Comparison of ENCODE assay signal across 8 cellular contexts in genomic region chr11:113774174-113774503, GRCh38. TPM values are rescaled to one million over a fixed set of nuclear protein-coding genes. Genes with fewer than 3 reads are reported as not detected.
DNase-seq lines count a peak whose midpoint lies in the region; ATAC-seq, FAIRE-seq and TF ChIP-seq lines count a peak whose summit lies in the region.

No MANE protein-coding gene starts in this region.

- H4K20me1 ChIP-seq in PC-9 (ENCODE audit: insufficient read depth), result no peaks in the 10 kb centered on the region

- FAIRE-seq in pancreas (lab: Jason Lieb, UNC), result peak; percentile 95

- peaks cover 3% of the 10 kb centered on the region; the same call in 1 of the 2 replicates for H3F3A ChIP-seq in PC-9 (ENCODE audit: insufficient read depth, low read depth)

- BruUV-seq in PC-9 (replicated peaks; lab: Mats Ljungman, UMichigan), result no TSS peak

- peak overlapping the region; percentile 34 for H3K27ac ChIP-seq in CD8-positive, alpha-beta memory T cell (ENCODE audit: low read depth, low read length)
- no peak overlapping the region for H3K27ac ChIP-seq in PC-9
- H3K27ac ChIP-seq in pancreas, result peak overlapping the region in 2 of 4 donors; percentile 81 to 86

- H3K4me1 Mint-ChIP-seq in CD8-positive, alpha-beta memory T cell, result peaks cover 24 to 32% (median 30%) of the 10 kb centered on the region in 3 donors
- H3K4me1 Mint-ChIP-seq in endothelial cell (ENCODE audit: unreplicated experiment), result peaks cover 37% of the 10 kb centered on the region

- no peak for TF ChIP-seq POLR2A in lower leg skin (IDR thresholded peaks at IDR 0.05)

- no peak for ATAC-seq in pancreas

- H3K4me2 ChIP-seq in PC-9, result peak overlapping the region; percentile 75

- no peak for DNase-seq in CD8-positive, alpha-beta memory T cell
- DNase-seq in PC-9, result no peak
- no peak for DNase-seq in endothelial cell (ENCODE audit: low spot score)
- no peak for DNase-seq in pancreas
- DNase-seq in cerebellar nuclear complex (lab: John Stamatoyannopoulos, UW), result no peak
- DNase-seq in lower leg skin (ENCODE audit: low spot score in 2 of 2), result no peak
- no peak for DNase-seq in DMS114 treated with DMSO at 0.1 percent for 48 hours (lab: John Stamatoyannopoulos, UW; ENCODE audit: unreplicated experiment)
- no peak for DNase-seq in midbrain (lab: John Stamatoyannopoulos, UW)

- peak overlapping the region; percentile 97 to 99 (median 98) for H3K4me3 Mint-ChIP-seq in CD8-positive, alpha-beta memory T cell
- peak overlapping the region; percentile 99 for H3K4me3 Mint-ChIP-seq in endothelial cell (ENCODE audit: unreplicated experiment)

- POLR2A ChIA-PET in CD8-positive, alpha-beta memory T cell (lab: Charles Lee), result no interaction called here
- POLR2A ChIA-PET in PC-9 (lab: Charles Lee; ENCODE audit: unreplicated experiment), result interaction anchor here (0.7 kb wide), 1 partner anchor 264 kb away, joined by 3 read pairs; no protein-coding TSS in a partner anchor

- H3K27ac Mint-ChIP-seq in CD8-positive, alpha-beta memory T cell, result peak overlapping the region in 7 of 8 donors; percentile 85 to 99 (median 96)
- peak overlapping the region; percentile 93 for H3K27ac Mint-ChIP-seq in endothelial cell (ENCODE audit: unreplicated experiment)

- H3K9me3 Mint-ChIP-seq in CD8-positive, alpha-beta memory T cell, result no peaks in the 10 kb centered on the region
- no peaks in the 10 kb centered on the region for H3K9me3 Mint-ChIP-seq in endothelial cell (ENCODE audit: unreplicated experiment)

- peaks cover 1 to 3% of the 10 kb centered on the region in 2 donors for H3K27me3 Mint-ChIP-seq in CD8-positive, alpha-beta memory T cell
- no peaks in the 10 kb centered on the region for H3K27me3 Mint-ChIP-seq in endothelial cell (ENCODE audit: unreplicated experiment)

- CTCF ChIA-PET in CD8-positive, alpha-beta memory T cell (lab: Charles Lee), result interaction anchor here (1.0 to 1.6 kb wide), 2 partner anchors 8 to 15 kb away, joined by 3 to 6 read pairs; no protein-coding TSS in a partner anchor
- CTCF ChIA-PET in PC-9 (lab: Charles Lee), result no interaction called here

- 0% methylated on average over 1 of the region's 1 CpG for WGBS in pancreas, 2 donors
- 0% methylated on average over 1 of the region's 1 CpG for WGBS in lower leg skin, 2 donors

- peaks cover 25% of the 10 kb centered on the region for H3K79me2 ChIP-seq in PC-9 (ENCODE audit: low read depth)

- H3K9me3 ChIP-seq in CD8-positive, alpha-beta memory T cell (ENCODE audit: low read length), result no peaks in the 10 kb centered on the region
- H3K9me3 ChIP-seq in PC-9 (ENCODE audit: insufficient read depth, low read depth) (no peaks in the 10 kb centered on the region), pancreas (no peaks in the 10 kb centered on the region)

- H3K4me1 ChIP-seq in CD8-positive, alpha-beta memory T cell (ENCODE audit: insufficient read depth, low read length), result peaks cover 11% of the 10 kb centered on the region
- H3K4me1 ChIP-seq in PC-9 (replicated peaks; ENCODE audit: insufficient read depth), result peaks cover 11% of the 10 kb centered on the region; the same call in 1 of the 2 replicates
- peaks cover 7 to 12% (median 11%) of the 10 kb centered on the region in 3 donors for H3K4me1 ChIP-seq in pancreas

- peaks cover 0 to 20% (median 0%) of the 10 kb centered on the region in 3 donors for H3K36me3 Mint-ChIP-seq in CD8-positive, alpha-beta memory T cell
- H3K36me3 Mint-ChIP-seq in endothelial cell (ENCODE audit: low read depth, unreplicated experiment), result no peaks in the 10 kb centered on the region

- peak; percentile 47; the same call in 1 of the 2 replicates for TF ChIP-seq CTCF in PC-9 (conservative IDR thresholded peaks at IDR 0.05)
- peak; percentile 44 for TF ChIP-seq CTCF in endothelial cell (IDR thresholded peaks at IDR 0.05; ENCODE audit: unreplicated experiment)
- peak in 1 of 4 donors; percentile 2 for TF ChIP-seq CTCF in pancreas (IDR thresholded peaks at IDR 0.05)
- TF ChIP-seq CTCF in lower leg skin (IDR thresholded peaks at IDR 0.05), result no peak

- no peaks in the 10 kb centered on the region for H3K36me3 ChIP-seq in CD8-positive, alpha-beta memory T cell (ENCODE audit: insufficient read depth, low read length)
- no peaks in the 10 kb centered on the region for H3K36me3 ChIP-seq in PC-9 (ENCODE audit: low read depth)
- H3K36me3 ChIP-seq in pancreas, result no peaks in the 10 kb centered on the region

- H3K27me3 ChIP-seq in CD8-positive, alpha-beta memory T cell (ENCODE audit: insufficient read depth, low read length, poor library complexity, severe bottlenecking), result no peaks in the 10 kb centered on the region
- H3K27me3 ChIP-seq in PC-9 (ENCODE audit: insufficient read depth, low read depth) (peaks cover 4% of the 10 kb centered on the region; the same call in 1 of the 2 replicates), pancreas (no peaks in the 10 kb centered on the region)

- peak overlapping the region; percentile 96 for H3K4me3 ChIP-seq in CD8-positive, alpha-beta memory T cell (ENCODE audit: low read length)
- H3K4me3 ChIP-seq in PC-9, result peak overlapping the region; percentile 79; the same call in 1 of the 2 replicates
- peak overlapping the region in 2 of 4 donors; percentile 68 to 77 for H3K4me3 ChIP-seq in pancreas
- H3K4me3 ChIP-seq in lower leg skin (ENCODE audit: low read depth, poor library complexity, severe bottlenecking), result no peak overlapping the region

- H3K9me2 ChIP-seq in PC-9 (ENCODE audit: insufficient read depth), result no peaks in the 10 kb centered on the region

- peak overlapping the region; percentile 45; the same call in 1 of the 2 replicates for H2AFZ ChIP-seq in PC-9

- intact Hi-C loops in PC-9 (cut with micrococcal nuclease; ENCODE audit: unreplicated experiment), result loop anchor here (10.0 kb wide), 1 partner anchor 459 kb away; the partner anchor contains the start of gene TTC12
- intact Hi-C loops in pancreas (cut with DNase I), result no loop called here
- intact Hi-C loops in lower leg skin (cut with DNase I; ENCODE audit: low total_unique reads), result no loop called here

RNA-seq across cellular contexts. Expression of gene ZW10, which starts 0.6 kb away (rescaled TPM):
- 10 to 100 TPM; 21.3 to 24.7 TPM for total RNA-seq in CD8-positive, alpha-beta memory T cell
- polyA plus RNA-seq in CD8-positive, alpha-beta memory T cell, result 15.5 TPM
- total RNA-seq in PC-9 (2021) (14.0 and 19.3 TPM in 2 replicates), endothelial cell (ENCODE audit: unreplicated experiment) (25.2 TPM), pancreas (1 to 10 TPM; 6.5 to 8.2 (median 7.2) TPM), lower leg skin (10 to 100 TPM; 24.9 to 30.1 (median 27.9) TPM)
- polyA plus RNA-seq in pancreas, result 1 to 10 TPM; 2.8 to 5.7 TPM

RNA-seq across cellular contexts. Expression of gene CLDN25, which starts 5.5 kb away (rescaled TPM):
- not detected for total RNA-seq in CD8-positive, alpha-beta memory T cell
- polyA plus RNA-seq in CD8-positive, alpha-beta memory T cell, result not detected
- total RNA-seq in PC-9 (2021) (not detected in 2 replicates), endothelial cell (ENCODE audit: unreplicated experiment) (not detected), pancreas (not detected), lower leg skin (not detected)
- polyA plus RNA-seq in pancreas, result not detected

Comparison
In these comparisons a context has a peak if more than half of its experiments do, and no peak if none do; other contexts are left out.
1. CTCF ChIP-seq: peak in PC-9 (single experiment) and endothelial cell (single experiment); none in lower leg skin (0 of 3).